1 cellular context compared by ENCODE assay signal in genomic region chr2:197914778-197915177, GRCh38.
TF ChIP-seq lines count a peak whose summit lies in the region.

No MANE protein-coding gene starts in this region.

TF ChIP-seq in IMR-90, 13 proteins besides CTCF, POLR2A, EP300 and RAD21 (continued from another document):
- TF ChIP-seq CEBPB (IDR thresholded peaks at IDR 0.05; ENCODE audit: low read depth, low read length): no peak
- TF ChIP-seq CHD1 (IDR thresholded peaks at IDR 0.05; ENCODE audit: low read depth, low read length): no peak
- no peak for TF ChIP-seq RCOR1 (IDR thresholded peaks at IDR 0.05; ENCODE audit: insufficient replicate concordance, low read length)
- no peak for TF ChIP-seq SMC3 (IDR thresholded peaks at IDR 0.05; ENCODE audit: low read depth, low read length)
- no peak for TF ChIP-seq RFX5 (IDR thresholded peaks at IDR 0.05; ENCODE audit: low read depth, low read length)
- TF ChIP-seq ELK1 (IDR thresholded peaks at IDR 0.05; ENCODE audit: borderline replicate concordance, low read depth, low read length): no peak
- TF ChIP-seq MXI1 (IDR thresholded peaks at IDR 0.05; ENCODE audit: borderline replicate concordance, low read depth, low read length): no peak
- TF ChIP-seq MAFK (IDR thresholded peaks at IDR 0.05; ENCODE audit: low read depth, low read length): no peak
